25 cellular contexts compared by ENCODE assay signal in the genomic region with DNA sequence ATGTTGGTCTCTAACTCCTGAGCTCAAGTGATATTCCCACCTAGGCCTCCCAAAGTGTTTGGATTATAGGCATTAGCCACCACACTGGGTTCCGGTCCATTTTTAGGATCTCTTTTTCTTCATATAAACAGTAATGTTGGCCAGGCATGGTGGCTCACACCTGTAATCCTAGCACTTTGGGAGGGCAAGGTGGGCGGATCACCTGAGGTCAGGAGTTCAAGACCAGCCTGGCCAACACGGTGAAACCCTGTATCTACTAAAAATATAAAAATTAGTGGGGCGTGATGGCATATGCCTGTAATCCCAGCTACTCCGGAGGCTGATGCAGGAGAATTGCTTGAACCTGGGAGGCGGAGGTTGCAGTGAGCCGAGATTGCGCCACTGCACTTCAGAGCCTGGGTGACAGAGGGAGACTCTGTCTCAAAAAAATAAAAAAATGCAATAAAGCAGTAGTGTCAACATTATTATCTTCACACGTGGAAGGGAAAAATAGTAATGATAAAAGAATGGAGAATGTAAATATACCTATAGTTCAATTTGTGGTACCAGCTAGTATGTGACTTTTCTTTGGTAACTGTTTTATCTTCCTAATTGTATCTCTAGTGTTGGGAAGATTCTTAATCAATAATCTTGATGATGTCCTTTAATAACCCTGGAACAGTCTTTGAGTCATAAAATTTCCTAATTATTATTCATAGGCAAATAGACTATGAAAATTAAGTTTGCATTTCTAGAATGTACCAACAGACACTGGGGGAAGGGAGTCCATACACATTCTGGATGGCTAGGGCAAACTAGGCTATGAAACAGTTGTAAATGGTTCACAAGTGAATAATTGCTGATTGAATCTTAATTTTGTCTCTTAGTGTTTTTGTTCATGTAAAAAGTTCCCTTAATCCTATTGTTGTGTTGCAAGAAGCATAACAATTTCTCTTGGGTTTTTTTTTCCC. TPM values are rescaled to one million over a fixed set of nuclear protein-coding genes. Genes with fewer than 3 reads are reported as not detected.
DNase-seq lines count a peak whose midpoint lies in the region; ATAC-seq, FAIRE-seq and TF ChIP-seq lines count a peak whose summit lies in the region.
"Had no signal": no experiment of that assay in that cellular context is flagged by ENCODE, and none has a peak within 500 bp of the region (broad histone marks: within the 10 kb centered on the region; RNA-seq: fewer than 3 reads in every experiment).

No MANE protein-coding gene starts in this region.

- H3K4me1 ChIP-seq in kidney (ENCODE audit: control insufficient read depth in 1 of 2, insufficient read depth in 1 of 2, low read depth in 1 of 2, low read length in 2 of 2), result peaks cover 13 to 22% of the 10 kb centered on the region in 2 donors
- peaks cover 14 to 18% (median 15%) of the 10 kb centered on the region in 4 donors for H3K4me1 ChIP-seq in upper lobe of left lung
- peaks cover 9% of the 10 kb centered on the region for H3K4me1 ChIP-seq in psoas muscle

- no peak for TF ChIP-seq EP300 in upper lobe of left lung (IDR thresholded peaks at IDR 0.05)

- peak overlapping the region; percentile 43 to 65 for H3K9ac ChIP-seq in kidney (ENCODE audit: low read length in 2 of 2)

- peaks cover 14% of the 10 kb centered on the region for H3K36me3 Mint-ChIP-seq in WTC11

- H3K9me3 ChIP-seq in kidney (ENCODE audit: control insufficient read depth in 1 of 2, low read length in 2 of 2) (no peaks in the 10 kb centered on the region), upper lobe of left lung (no peaks in the 10 kb centered on the region), psoas muscle (no peaks in the 10 kb centered on the region)
- H3K9me3 ChIP-seq: gastroesophageal sphincter, upper lobe of right lung had no signal

- no peak for FAIRE-seq in kidney (lab: Jason Lieb, UNC)

- H3K36me3 ChIP-seq in kidney (ENCODE audit: control insufficient read depth in 1 of 2, insufficient read depth in 2 of 2, low read length in 2 of 2) (peaks cover 0 to 21% of the 10 kb centered on the region in 2 donors), upper lobe of left lung (no peaks in the 10 kb centered on the region), psoas muscle (ENCODE audit: insufficient read depth in 1 of 2, low read depth in 1 of 2) (no peaks in the 10 kb centered on the region)
- H3K36me3 ChIP-seq: gastroesophageal sphincter, upper lobe of right lung had no signal

- H3K4me3 Mint-ChIP-seq in WTC11, result no peak overlapping the region
- H3K4me3 Mint-ChIP-seq: activated CD4-positive, alpha-beta memory T cell treated with anti-CD3 and anti-CD28 coated beads, Interleukin-2, amount 10 ng/mL, durations not matched to agents 7 days and 5 days; nephron progenitor cell had no signal

- H3K27ac ChIP-seq in kidney (ENCODE audit: low read depth in 2 of 2, low read length in 2 of 2) (peak overlapping the region; percentile 46 to 54), upper lobe of left lung (peak overlapping the region in 3 of 4 donors; percentile 30 to 61 (median 53)), psoas muscle (no peak overlapping the region)
- H3K27ac ChIP-seq: gastroesophageal sphincter, upper lobe of right lung, WERI-Rb-1 had no signal

- intact Hi-C loops in kidney (cut with DNase I) (no loop called here), psoas muscle (cut with DNase I) (no loop called here)

- CTCF ChIA-PET in WTC11 (lab: Charles Lee), result interaction anchor here (1.3 to 2.3 kb wide), 4 partner anchors 53 to 109 kb away, joined by 4 to 6 read pairs (median 5); no protein-coding TSS in a partner anchor

- no peaks in the 10 kb centered on the region for H3K27me3 Mint-ChIP-seq in WTC11 (ENCODE audit: low read depth)
- H3K27me3 Mint-ChIP-seq: activated CD4-positive, alpha-beta memory T cell treated with anti-CD3 and anti-CD28 coated beads, Interleukin-2, amount 10 ng/mL, durations not matched to agents 7 days and 5 days; IgD-negative memory B cell had no signal

- H3K4me3 ChIP-seq in kidney (ENCODE audit: low read length in 2 of 2), result peak overlapping the region; percentile 58 to 95
- peak overlapping the region in 1 of 4 donors; percentile 73 for H3K4me3 ChIP-seq in upper lobe of left lung
- no peak overlapping the region for H3K4me3 ChIP-seq in psoas muscle
- H3K4me3 ChIP-seq: gastroesophageal sphincter had no signal

- TF ChIP-seq POLR2A in upper lobe of left lung (IDR thresholded peaks at IDR 0.05), result no peak

- H3K27me3 ChIP-seq in upper lobe of left lung, result no peaks in the 10 kb centered on the region
- H3K27me3 ChIP-seq in psoas muscle (ENCODE audit: insufficient read depth in 3 of 3, low read length in 2 of 3), result no peaks in the 10 kb centered on the region
- H3K27me3 ChIP-seq: gastroesophageal sphincter, upper lobe of right lung had no signal

- H3K27ac Mint-ChIP-seq in WTC11, result peak overlapping the region; percentile 45
- H3K27ac Mint-ChIP-seq: activated CD4-positive, alpha-beta memory T cell treated with anti-CD3 and anti-CD28 coated beads, Interleukin-2, amount 10 ng/mL, durations not matched to agents 7 days and 5 days; IgD-negative memory B cell had no signal

- peak; percentile 21 for DNase-seq in activated CD8-positive, alpha-beta memory T cell treated with anti-CD3 and anti-CD28 coated beads for 24 hours
- DNase-seq in activated CD8-positive, alpha-beta memory T cell treated with anti-CD3 and anti-CD28 coated beads, Interleukin-2, amount 50 U/mL, for 4 hours, result no peak
- no peak for DNase-seq in WTC11 (ENCODE audit: low spot score)
- no peak for DNase-seq in kidney
- peak in 1 of 2 donors; percentile 39 for DNase-seq in upper lobe of left lung
- no peak for DNase-seq in epidermal melanocyte (ENCODE audit: insufficient read length, low spot score)
- no peak for DNase-seq in psoas muscle
- DNase-seq: 8988T; activated CD4-positive, alpha-beta memory T cell treated with anti-CD3 and anti-CD28 coated beads, Interleukin-2, amount 10 ng/mL, durations not matched to agents 7 days and 5 days; activated naive CD4-positive, alpha-beta T cell; activated T-cell treated with anti-CD3 and anti-CD28 coated beads, Interleukin-2, amount 50 U/mL, for 1 hour; anterior cingulate cortex; COR-L47; NCI-H187; nephron progenitor cell; posterior cingulate gyrus; stimulated activated naive CD8-positive, alpha-beta T cell treated with anti-CD3 and anti-CD28 coated beads, Interleukin-15, Interleukin-2, amounts not matched to agents 100 U/mL and 50 U/mL, for 24 hours; T-helper 2 cell; upper lobe of right lung; WERI-Rb-1 had no signal

- peaks cover 51% of the 10 kb centered on the region for H3K4me1 Mint-ChIP-seq in WTC11

- ATAC-seq in WTC11 (no peak), upper lobe of left lung (ENCODE audit: low FRiP score in 2 of 2) (no peak), psoas muscle (no peak)
- ATAC-seq in activated CD4-positive, CD25-positive, alpha-beta regulatory T cell treated with anti-CD3 and anti-CD28 coated beads, Interleukin-2, amount 50 U/mL, for 24 hours, result no peak
- ATAC-seq: gastroesophageal sphincter; stimulated activated naive CD8-positive, alpha-beta T cell treated with anti-CD3 and anti-CD28 coated beads, Interleukin-15, Interleukin-2, amounts not matched to agents 100 U/mL and 50 U/mL, for 24 hours; upper lobe of right lung had no signal

- no peaks in the 10 kb centered on the region for H3K9me3 Mint-ChIP-seq in WTC11
- H3K9me3 Mint-ChIP-seq: activated CD4-positive, alpha-beta memory T cell treated with anti-CD3 and anti-CD28 coated beads, Interleukin-2, amount 10 ng/mL, durations not matched to agents 7 days and 5 days; IgD-negative memory B cell; nephron progenitor cell had no signal

- POLR2A ChIA-PET in WTC11 (lab: Charles Lee), result interaction anchor here (0.8 kb wide), 1 partner anchor 21 kb away, joined by 3 read pairs; no protein-coding TSS in a partner anchor

- TF ChIP-seq CTCF in WTC11 (IDR thresholded peaks at IDR 0.05) (no peak), kidney (IDR thresholded peaks at IDR 0.05; ENCODE audit: borderline replicate concordance, extremely low read depth, insufficient read depth) (no peak), upper lobe of left lung (IDR thresholded peaks at IDR 0.05) (no peak), psoas muscle (IDR thresholded peaks at IDR 0.05) (no peak)

- 76% methylated on average over 9 of the region's 9 CpGs for WGBS in upper lobe of left lung, 2 donors
- WGBS in psoas muscle, 3 donors, result 94 to 96% (median 95%) methylated on average over 9 of the region's 9 CpGs

TF ChIP-seq in WTC11, 78 proteins besides CTCF, POLR2A, EP300 and RAD21:
- TF ChIP-seq, protein P1, sequence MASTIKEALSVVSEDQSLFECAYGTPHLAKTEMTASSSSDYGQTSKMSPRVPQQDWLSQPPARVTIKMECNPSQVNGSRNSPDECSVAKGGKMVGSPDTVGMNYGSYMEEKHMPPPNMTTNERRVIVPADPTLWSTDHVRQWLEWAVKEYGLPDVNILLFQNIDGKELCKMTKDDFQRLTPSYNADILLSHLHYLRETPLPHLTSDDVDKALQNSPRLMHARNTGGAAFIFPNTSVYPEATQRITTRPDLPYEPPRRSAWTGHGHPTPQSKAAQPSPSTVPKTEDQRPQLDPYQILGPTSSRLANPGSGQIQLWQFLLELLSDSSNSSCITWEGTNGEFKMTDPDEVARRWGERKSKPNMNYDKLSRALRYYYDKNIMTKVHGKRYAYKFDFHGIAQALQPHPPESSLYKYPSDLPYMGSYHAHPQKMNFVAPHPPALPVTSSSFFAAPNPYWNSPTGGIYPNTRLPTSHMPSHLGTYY (CRISPR knock-in tag; IDR thresholded peaks at IDR 0.05), result no peak
- TF ChIP-seq GABPB1 (CRISPR knock-in tag; IDR thresholded peaks at IDR 0.05), result 0 out of 2 replicates have a peak, but pooled peaks have one; percentile 28

RNA-seq across cellular contexts. Expression of a gene that starts 3.6 kb away (rescaled TPM):
- total RNA-seq in WTC11 (2021) (29.6 to 38.0 TPM (median 37.5 TPM) in 3 replicates), kidney (72.0 TPM), upper lobe of left lung (10 to 100 TPM in 5 of 6 donors, 1 to 10 TPM in 1; 7.3 to 56.4 (median 43.4) TPM), psoas muscle (1 to 10 TPM in 3 of 4 donors, under 1 TPM in 1; 0.64 to 5.0 (median 1.8) TPM)
- polyA plus RNA-seq in kidney (ENCODE audit: insufficient read depth, low read depth, low replicate concordance) (9.2 TPM), psoas muscle (under 1 TPM; 0.27 to 0.97 (median 0.44) TPM)

RNA-seq across cellular contexts. Expression of a gene that starts 43.7 kb away (rescaled TPM):
- total RNA-seq in WTC11 (2021) (5.4 to 6.5 TPM (median 6.0 TPM) in 3 replicates), kidney (14.6 TPM), upper lobe of left lung (10 to 100 TPM in 2 of 6 donors, 1 to 10 TPM in 4; 2.1 to 36.7 (median 5.1) TPM), psoas muscle (1 to 10 TPM; 3.1 to 5.2 (median 4.5) TPM)
- polyA plus RNA-seq in kidney (ENCODE audit: insufficient read depth, low read depth, low replicate concordance) (10.5 TPM), psoas muscle (1 to 10 TPM; 5.4 to 5.7 (median 5.6) TPM)
- total RNA-seq: activated CD4-positive, alpha-beta memory T cell treated with anti-CD3 and anti-CD28 coated beads, Interleukin-2, amount 10 ng/mL, durations not matched to agents 7 days and 5 days; dermis microvascular lymphatic vessel endothelial cell; SK-MEL-5 had no signal

RNA-seq across cellular contexts. Expression of a gene that starts 59.9 kb away (rescaled TPM):
- total RNA-seq in WTC11 (2021) (25.8 to 31.0 TPM (median 29.8 TPM) in 3 replicates), kidney (10.6 TPM), upper lobe of left lung (10 to 100 TPM in 1 of 6 donors, 1 to 10 TPM in 5; 2.3 to 12.3 (median 5.2) TPM), psoas muscle (1 to 10 TPM in 2 of 4 donors, under 1 TPM in 2; 0.24 to 1.9 (median 1.1) TPM)
- polyA plus RNA-seq in kidney (ENCODE audit: insufficient read depth, low read depth, low replicate concordance) (17.1 TPM), psoas muscle (under 1 TPM; 0.28 to 0.38 (median 0.31) TPM)
